In the genomic region with DNA sequence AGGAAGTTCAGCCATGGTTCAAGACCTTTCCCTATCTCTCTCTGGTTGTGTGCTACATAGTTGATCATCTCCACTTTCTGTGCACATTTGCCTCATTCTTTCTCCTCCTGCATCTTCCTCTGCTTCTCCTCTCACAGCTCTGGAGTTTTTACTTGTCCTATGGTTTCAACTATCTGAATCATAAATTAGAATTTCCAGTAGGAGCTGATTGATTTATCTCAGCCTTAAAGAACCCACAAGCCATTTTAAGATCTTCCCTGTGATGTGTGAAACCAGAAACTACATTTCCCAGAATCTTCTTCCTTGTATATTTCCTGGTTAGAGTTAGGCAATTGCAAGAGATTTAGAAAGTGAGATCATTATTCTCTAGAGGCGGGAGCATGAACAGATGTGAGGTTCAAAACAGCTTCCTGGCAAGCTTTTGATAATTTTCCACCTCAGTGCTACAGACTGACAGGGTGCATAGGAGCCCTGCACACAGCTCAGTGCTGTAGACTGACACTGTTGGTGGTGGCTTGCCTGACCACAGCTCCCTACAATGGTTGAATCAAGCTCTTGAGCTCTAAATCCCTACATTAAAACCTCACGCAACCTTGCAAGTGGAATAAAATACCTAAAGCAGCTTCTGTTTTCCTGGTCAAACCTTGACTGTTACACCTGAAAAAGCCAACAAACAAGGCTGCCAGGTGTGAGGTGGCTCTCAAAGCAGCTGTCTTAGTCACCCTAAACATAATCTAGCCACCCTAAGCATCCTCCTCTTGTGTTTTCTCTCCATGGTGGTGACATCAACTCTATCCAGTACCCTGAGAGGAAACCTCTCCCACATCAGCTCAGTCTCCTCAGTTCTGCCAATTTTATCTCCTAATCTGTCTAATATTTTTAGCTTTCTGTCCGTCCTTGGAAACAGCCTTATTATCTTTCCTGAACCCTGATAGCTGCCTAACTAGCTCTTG, we compare ENCODE assay signal across 9 cellular contexts. TPM values are rescaled to one million over a fixed set of nuclear protein-coding genes. Genes with fewer than 3 reads are reported as not detected.
DNase-seq lines count a peak whose midpoint lies in the region; ATAC-seq, FAIRE-seq and TF ChIP-seq lines count a peak whose summit lies in the region.
"Had no signal": no experiment of that assay in that cellular context is flagged by ENCODE, and none has a peak within 500 bp of the region (broad histone marks: within the 10 kb centered on the region; RNA-seq: fewer than 3 reads in every experiment).

No MANE protein-coding gene starts in this region.

- peak; percentile 3 for DNase-seq in AG10803 (ENCODE audit: low read depth)
- peak; percentile 91 for DNase-seq in NCI-H1694 treated with DMSO at 0.1 percent for 48 hours (lab: John Stamatoyannopoulos, UW)
- peak in 1 of 4 experiments; percentile 13 for DNase-seq in K562 (ENCODE audit: extremely low read depth in 1 of 4, low spot score in 3 of 4)
- DNase-seq in NCI-H510A treated with DMSO at 0.1 percent for 48 hours (lab: John Stamatoyannopoulos, UW): no peak

- H4K20me1 ChIP-seq in K562 (replicated peaks; ENCODE audit: control insufficient read depth, insufficient read depth, low read length): no peaks in the 10 kb centered on the region

- H3K4me3 ChIP-seq in AG10803 (ENCODE audit: low read length) (no peak overlapping the region), K562 (no peak overlapping the region)

- H3K4me1 ChIP-seq in K562 (replicated peaks in 1 of 2; ENCODE audit: control insufficient read depth in 2 of 2, insufficient read depth in 2 of 2, low read length in 2 of 2): no peaks in the 10 kb centered on the region; a peak in 1 of 5 replicates

- H3K9me1 ChIP-seq in K562 (ENCODE audit: control insufficient read depth, insufficient read depth, low read length): no peaks in the 10 kb centered on the region

- H3K9me3 ChIP-seq in K562 (replicated peaks; ENCODE audit: control insufficient read depth, insufficient read depth, low read depth, low read length): no peaks in the 10 kb centered on the region

- H2AFZ ChIP-seq in K562 (ENCODE audit: low read depth, low read length): 0 out of 2 replicates have a peak overlapping the region, but pooled peaks have one; percentile 17

- in situ Hi-C loops in K562 (cut with MboI): no loop called here

- POLR2A ChIA-PET in K562 (lab: Yijun Ruan, JAX): interaction anchor here (0.6 to 1.1 kb wide), 7 partner anchors 11 to 1870 kb away, joined by 3 to 7 read pairs (median 3); no protein-coding TSS in a partner anchor

- TF ChIP-seq POLR2A in K562 (conservative IDR thresholded peaks at IDR 0.05): no peak

- intact Hi-C loops in K562 (cut with micrococcal nuclease): no loop called here

- no peak; a peak in 1 of 4 replicates for TF ChIP-seq RAD21 in K562 (CRISPR knock-in tag; conservative IDR thresholded peaks at IDR 0.05 in 1 of 2, IDR thresholded peaks at IDR 0.05 in 1 of 2)

- H3K27me3 ChIP-seq in K562 (ENCODE audit: control insufficient read depth in 2 of 2, insufficient read depth in 2 of 2, low read length in 2 of 2): no peaks in the 10 kb centered on the region; a peak in 1 of 5 replicates

- TF ChIP-seq CTCF in AG10803 (conservative IDR thresholded peaks at IDR 0.05; ENCODE audit: low read length) (no peak), K562 (IDR thresholded peaks at IDR 0.05 in 2 of 3, conservative IDR thresholded peaks at IDR 0.05 in 1 of 3; ENCODE audit: insufficient read depth in 2 of 3, low read depth in 1 of 3, low read length in 3 of 3) (no peak)

- no peaks in the 10 kb centered on the region for H3K36me3 ChIP-seq in K562 (ENCODE audit: control insufficient read depth, insufficient read depth, low read length)

- FAIRE-seq in K562 (lab: Jason Lieb, UNC): no peak

- H3K27ac ChIP-seq in K562 (ENCODE audit: extremely low read depth, low read depth, low read length): no peak overlapping the region

- 30% methylated on average over 3 of the region's 3 CpGs for WGBS in K562 (ENCODE audit: insufficient coverage, low coverage, missing lambda C conversion rate)

- H3K79me2 ChIP-seq in K562 (ENCODE audit: control insufficient read depth, insufficient read depth, low read length): no peaks in the 10 kb centered on the region

- TF ChIP-seq EP300 in K562 (IDR thresholded peaks at IDR 0.05; ENCODE audit: low read length): no peak

- CTCF ChIA-PET in K562 (lab: Yijun Ruan, JAX; ENCODE audit: low intra/inter-chr PET ratio): no interaction called here

- H3K4me2 ChIP-seq in K562 (ENCODE audit: insufficient read depth, low read length): no peak overlapping the region

- no TSS peak for BruUV-seq in K562 (replicated peaks; lab: Mats Ljungman, UMichigan)

- ATAC-seq in GM19043 (IDR thresholded peaks at IDR 0.05; ENCODE audit: low read depth, unreplicated experiment): peak; percentile 79
- peak; percentile 69 for ATAC-seq in K562
- ATAC-seq in GM19023 (IDR thresholded peaks at IDR 0.05; ENCODE audit: unreplicated experiment): no peak
- no peak for ATAC-seq in HG02970 (IDR thresholded peaks at IDR 0.05; ENCODE audit: low FRiP score, unreplicated experiment)
- no peak for ATAC-seq in HG03521 (IDR thresholded peaks at IDR 0.05; ENCODE audit: unreplicated experiment)

- H3K9ac ChIP-seq in K562 (ENCODE audit: insufficient read depth in 1 of 2, low read depth in 2 of 2, low read length in 2 of 2): no peak overlapping the region

TF ChIP-seq in K562, 482 proteins besides CTCF, POLR2A, EP300 and RAD21 (continues in another document):
- TF ChIP-seq TCF3 (CRISPR knock-in tag; IDR thresholded peaks at IDR 0.05): peak; percentile 23
- TF ChIP-seq MEIS2 (IDR thresholded peaks at IDR 0.05; ENCODE audit: partially characterized antibody): peak; percentile 39
- no peak for TF ChIP-seq SETDB1 (IDR thresholded peaks at IDR 0.05; ENCODE audit: low read length)
- no peak for TF ChIP-seq EZH2 (IDR thresholded peaks at IDR 0.05; ENCODE audit: borderline replicate concordance, low read depth, low read length)
- TF ChIP-seq, protein P1, sequence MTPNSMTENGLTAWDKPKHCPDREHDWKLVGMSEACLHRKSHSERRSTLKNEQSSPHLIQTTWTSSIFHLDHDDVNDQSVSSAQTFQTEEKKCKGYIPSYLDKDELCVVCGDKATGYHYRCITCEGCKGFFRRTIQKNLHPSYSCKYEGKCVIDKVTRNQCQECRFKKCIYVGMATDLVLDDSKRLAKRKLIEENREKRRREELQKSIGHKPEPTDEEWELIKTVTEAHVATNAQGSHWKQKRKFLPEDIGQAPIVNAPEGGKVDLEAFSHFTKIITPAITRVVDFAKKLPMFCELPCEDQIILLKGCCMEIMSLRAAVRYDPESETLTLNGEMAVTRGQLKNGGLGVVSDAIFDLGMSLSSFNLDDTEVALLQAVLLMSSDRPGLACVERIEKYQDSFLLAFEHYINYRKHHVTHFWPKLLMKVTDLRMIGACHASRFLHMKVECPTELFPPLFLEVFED (CRISPR knock-in tag; conservative IDR thresholded peaks at IDR 0.05): no peak
- TF ChIP-seq HEY1 (CRISPR knock-in tag; IDR thresholded peaks at IDR 0.05; ENCODE audit: borderline replicate concordance): no peak
- no peak for TF ChIP-seq NR2C1 (IDR thresholded peaks at IDR 0.05)
- TF ChIP-seq NR2C1 (tag; IDR thresholded peaks at IDR 0.05): peak; percentile 32; the same call in 1 of the 2 replicates
- TF ChIP-seq ARNT (IDR thresholded peaks at IDR 0.05): no peak
- TF ChIP-seq JUND (IDR thresholded peaks at IDR 0.05; ENCODE audit: borderline replicate concordance, low read depth, low read length): no peak
- peak; percentile 59; the same call in 2 of the 3 replicates for TF ChIP-seq JUND (tag; IDR thresholded peaks at IDR 0.05; ENCODE audit: borderline replicate concordance, low read depth, low read length)
- no peak for TF ChIP-seq CEBPG (CRISPR knock-in tag; IDR thresholded peaks at IDR 0.05)
- TF ChIP-seq CEBPG (tag; conservative IDR thresholded peaks at IDR 0.05 in 1 of 2, IDR thresholded peaks at IDR 0.05 in 1 of 2): peak; percentile 53 to 90

RNA-seq across cellular contexts. Expression of a gene that starts 21.5 kb away (rescaled TPM):
- total RNA-seq in K562 (2011; cell fraction: chromatin; rRNA removed; ENCODE audit: low replicate concordance): not detected in 2 replicates
- not detected in 2 replicates for total RNA-seq in K562 (2011; cell fraction: nucleolus; rRNA removed)
- total RNA-seq in K562 (2011; cell fraction: nucleoplasm; rRNA removed): not detected in 2 replicates
- not detected in 2 replicates for total RNA-seq in K562 (2014; rRNA removed)
- total RNA-seq in K562 (2014; rRNA removed; fragmentation: Illumina TruSeq; extraction: Trizol): not detected in 2 replicates
- not detected in 2 replicates for total RNA-seq in K562 (2015; rRNA removed; fragmentation: Illumina TruSeq; extraction: Trizol)
- 0.29 and 0.38 TPM in 2 replicates for total RNA-seq in K562 (2021)
- not detected in 2 replicates for polyA plus RNA-seq in K562 (2011; rRNA removed)
- not detected in 2 replicates for polyA plus RNA-seq in K562 (2011; cell fraction: cytosol; rRNA removed)
- polyA plus RNA-seq in K562 (2011; cell fraction: nucleus; rRNA removed): not detected in 2 replicates
- polyA plus RNA-seq in K562 (2012): not detected in 2 replicates
- polyA plus RNA-seq in K562 (2014; fragmentation: Illumina TruSeq; extraction: Trizol): not detected in 2 replicates
- not detected for polyA plus RNA-seq in K562 (2014; fragmentation: Nextera tagmentation; extraction: Ambion mirVana)
- polyA plus RNA-seq in K562 (2014; rRNA removed): not detected in 2 replicates
- polyA minus RNA-seq in K562 (2011; rRNA and poly(A)+ RNA removed): not detected in 2 replicates
- polyA minus RNA-seq in K562 (2011; cell fraction: cytosol; rRNA and poly(A)+ RNA removed): not detected in 2 replicates
- polyA minus RNA-seq in K562 (2011; cell fraction: nucleus; rRNA and poly(A)+ RNA removed): not detected in 2 replicates
- polyA plus RNA-seq: neural cell had no signal

RNA-seq across cellular contexts. Expression of a gene that starts 44.5 kb away (rescaled TPM):
- not detected in 2 replicates for total RNA-seq in K562 (2011; cell fraction: chromatin; rRNA removed; ENCODE audit: low replicate concordance)
- total RNA-seq in K562 (2011; cell fraction: nucleolus; rRNA removed): not detected in 2 replicates
- not detected in 2 replicates for total RNA-seq in K562 (2011; cell fraction: nucleoplasm; rRNA removed)
- total RNA-seq in K562 (2014; rRNA removed) (not detected in 2 replicates), K562 (2014; rRNA removed; fragmentation: Illumina TruSeq; extraction: Trizol) (not detected in 2 replicates), K562 (2015; rRNA removed; fragmentation: Illumina TruSeq; extraction: Trizol) (not detected in 2 replicates), K562 (2021) (not detected in 2 replicates)
- polyA plus RNA-seq in K562 (2011; rRNA removed) (not detected in 2 replicates), K562 (2014; fragmentation: Illumina TruSeq; extraction: Trizol) (not detected in 2 replicates), K562 (2014; fragmentation: Nextera tagmentation; extraction: Ambion mirVana) (not detected), K562 (2014; rRNA removed) (not detected in 2 replicates)
- not detected in 2 replicates for polyA plus RNA-seq in K562 (2011; cell fraction: cytosol; rRNA removed)
- polyA plus RNA-seq in K562 (2011; cell fraction: nucleus; rRNA removed): not detected in 2 replicates
- not detected in 2 replicates for polyA plus RNA-seq in K562 (2012)
- polyA minus RNA-seq in K562 (2011; rRNA and poly(A)+ RNA removed): not detected in 2 replicates
- polyA minus RNA-seq in K562 (2011; cell fraction: cytosol; rRNA and poly(A)+ RNA removed): not detected in 2 replicates
- polyA minus RNA-seq in K562 (2011; cell fraction: nucleus; rRNA and poly(A)+ RNA removed): not detected in 2 replicates
- polyA plus RNA-seq: neural cell had no signal

Comparison
In these comparisons a context has a peak if more than half of its experiments do, and no peak if none do; other contexts are left out.
1. ATAC-seq: peak in GM19043 (single experiment) and K562 (single experiment); none in GM19023 (single experiment), HG02970 (single experiment) and HG03521 (single experiment).